ENCODE assay signal across 21 cellular contexts in the genomic region with DNA sequence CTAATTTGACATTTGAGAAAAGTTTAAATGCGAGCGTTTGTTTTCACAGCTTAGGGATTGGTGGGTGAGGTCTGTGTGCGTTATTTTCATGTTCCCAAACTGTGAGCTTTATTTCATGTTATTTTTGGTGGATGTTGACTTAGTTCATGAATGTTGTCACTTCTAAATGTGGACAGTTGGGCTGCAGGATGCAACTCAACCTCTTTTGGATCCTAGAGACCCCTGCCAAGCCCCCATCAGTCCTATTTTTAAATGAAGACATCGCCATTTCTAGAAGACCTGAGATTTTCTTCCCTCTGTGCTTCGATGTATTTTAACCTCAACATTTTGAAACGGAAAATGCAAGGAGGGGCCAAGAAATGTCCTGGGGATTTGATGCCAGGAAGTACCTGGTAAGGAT.
"Had no signal": no experiment of that assay in that cellular context is flagged by ENCODE, and none has a peak within 500 bp of the region (broad histone marks: within the 10 kb centered on the region; RNA-seq: fewer than 3 reads in every experiment).

No MANE protein-coding gene starts in this region.

- H3K4me1 Mint-ChIP-seq: IgD-negative memory B cell had no signal

- H3K9me3 Mint-ChIP-seq: IgD-negative memory B cell had no signal

- H3K27ac ChIP-seq: RWPE1 had no signal

- ATAC-seq: Panc1, PC-3, SK-N-SH treated with all-trans-retinoic acid at 6 μM for 48 hours had no signal

- DNase-seq: KBM-7, MM.1S, NCI-H1092 treated with DMSO at 0.1 percent for 48 hours, NCI-H1436, NCI-H187, NCI-H2029, NCI-H2081 treated with DMSO at 0.1 percent for 48 hours, NCI-H2171, NCI-H226, NCI-H446, NCI-H510A, NCI-H524 treated with DMSO at 0.1 percent for 48 hours, NCI-H69, NCI-H774, PC-3, SHP77, T-helper 1 cell had no signal

- H3K27me3 Mint-ChIP-seq: IgD-negative memory B cell had no signal

- H3K4me3 Mint-ChIP-seq: IgD-negative memory B cell had no signal

- H3K27ac Mint-ChIP-seq: IgD-negative memory B cell had no signal
